19 cellular contexts compared by ENCODE assay signal in genomic region chr12:114186241-114187002, GRCh38.
DNase-seq lines count a peak whose midpoint lies in the region; ATAC-seq and TF ChIP-seq lines count a peak whose summit lies in the region.
"Had no signal": no experiment of that assay in that cellular context is flagged by ENCODE, and none has a peak within 500 bp of the region (broad histone marks: within the 10 kb centered on the region; RNA-seq: fewer than 3 reads in every experiment).

No MANE protein-coding gene starts in this region.

- no peak for TF ChIP-seq EP300 in suprapubic skin (IDR thresholded peaks at IDR 0.05)

- TF ChIP-seq CTCF in left ventricle myocardium inferior (IDR thresholded peaks at IDR 0.05; ENCODE audit: borderline replicate concordance) (no peak), heart left ventricle (IDR thresholded peaks at IDR 0.05) (no peak), suprapubic skin (IDR thresholded peaks at IDR 0.05) (no peak), Calu3 (IDR thresholded peaks at IDR 0.05; ENCODE audit: unreplicated experiment) (no peak)

- ATAC-seq in Right ventricle myocardium superior (ENCODE audit: poor library complexity) = peak; percentile 43
- peak; percentile 32 to 88 (median 55) for ATAC-seq in heart left ventricle
- ATAC-seq: activated CD4-positive, CD25-positive, alpha-beta regulatory T cell treated with anti-CD3 and anti-CD28 coated beads, Interleukin-2, amount 50 U/mL, for 24 hours; gastroesophageal sphincter; left lobe of liver; stimulated activated memory B cell treated with anti-CD40 and anti-IgM and Interleukin-4, amounts not matched to agents 10 μg/mL and 1 μg/mL and 100 μg/mL, for 72 hours had no signal

- H3K27ac ChIP-seq in left ventricle myocardium inferior (replicated peaks) = no peak overlapping the region
- no peak overlapping the region for H3K27ac ChIP-seq in heart left ventricle
- H3K27ac ChIP-seq in suprapubic skin = no peak overlapping the region
- H3K27ac ChIP-seq in CD4-positive, alpha-beta memory T cell (ENCODE audit: low read depth, low read length) = no peak overlapping the region
- H3K27ac ChIP-seq: gastroesophageal sphincter, parathyroid adenoma, spleen had no signal

- no peaks in the 10 kb centered on the region for H3K36me3 Mint-ChIP-seq in CD4-positive, alpha-beta memory T cell
- H3K36me3 Mint-ChIP-seq in Calu3 (ENCODE audit: insufficient read depth, unreplicated experiment) = no peaks in the 10 kb centered on the region
- H3K36me3 Mint-ChIP-seq: stimulated activated memory B cell treated with anti-CD40 and anti-IgM and Interleukin-4, amounts not matched to agents 10 μg/mL and 1 μg/mL and 100 μg/mL, for 72 hours; type B pancreatic cell had no signal

- CTCF ChIA-PET in CD4-positive, alpha-beta memory T cell (lab: Charles Lee; ENCODE audit: partially characterized antibody) = no interaction called here
- CTCF ChIA-PET in Calu3 (lab: Charles Lee) = no interaction called here

- H3K4me3 ChIP-seq in left ventricle myocardium inferior (no peak overlapping the region), heart left ventricle (no peak overlapping the region), suprapubic skin (no peak overlapping the region)
- no peak overlapping the region for H3K4me3 ChIP-seq in CD4-positive, alpha-beta memory T cell (ENCODE audit: low read length in 2 of 2)
- H3K4me3 ChIP-seq: gastroesophageal sphincter, spleen had no signal

- no TSS peak for BruUV-seq in Calu3 (replicated peaks; lab: Mats Ljungman, UMichigan)

- no peak for TF ChIP-seq POLR2A in heart left ventricle (IDR thresholded peaks at IDR 0.05)
- TF ChIP-seq POLR2A in suprapubic skin (IDR thresholded peaks at IDR 0.05) = no peak

- H3K27me3 ChIP-seq in left ventricle myocardium inferior (ENCODE audit: low read depth) = peaks cover 5% of the 10 kb centered on the region
- peaks cover 0 to 10% (median 0%) of the 10 kb centered on the region in 9 donors for H3K27me3 ChIP-seq in heart left ventricle
- peaks cover 33% of the 10 kb centered on the region for H3K27me3 ChIP-seq in suprapubic skin
- H3K27me3 ChIP-seq in CD4-positive, alpha-beta memory T cell (ENCODE audit: insufficient read depth, low read length) = no peaks in the 10 kb centered on the region

- peaks cover 1 to 10% (median 6%) of the 10 kb centered on the region in 8 donors for H3K9me3 Mint-ChIP-seq in CD4-positive, alpha-beta memory T cell
- no peaks in the 10 kb centered on the region for H3K9me3 Mint-ChIP-seq in Calu3 (ENCODE audit: low read depth, unreplicated experiment)
- H3K9me3 Mint-ChIP-seq: type B pancreatic cell had no signal

- DNase-seq in Right ventricle myocardium superior (no peak), left ventricle myocardium inferior (no peak), heart left ventricle (no peak), left kidney (ENCODE audit: low read depth, low spot score) (peak; percentile 16), hepatic stellate cell (ENCODE audit: low spot score) (no peak), suprapubic skin (ENCODE audit: low spot score in 2 of 2) (no peak), Calu3 (no peak)
- no peak for DNase-seq in CD4-positive, alpha-beta memory T cell
- DNase-seq: cortex of kidney, DMS79 treated with DMSO at 0.1 percent for 48 hours, NCI-H1048, spleen, T-helper 2 cell had no signal

- peaks cover 1 to 7% of the 10 kb centered on the region in 2 donors for H3K27me3 Mint-ChIP-seq in CD4-positive, alpha-beta memory T cell
- H3K27me3 Mint-ChIP-seq in Calu3 (ENCODE audit: unreplicated experiment) = no peaks in the 10 kb centered on the region
- H3K27me3 Mint-ChIP-seq: stimulated activated memory B cell treated with anti-CD40 and anti-IgM and Interleukin-4, amounts not matched to agents 10 μg/mL and 1 μg/mL and 100 μg/mL, for 72 hours had no signal

- 27 to 34% (median 28%) methylated on average over 16 to 17 of the region's 17 CpGs for WGBS in heart left ventricle, 4 donors
- 39% methylated on average over 17 of the region's 17 CpGs for WGBS in suprapubic skin

- no peak overlapping the region for H3K27ac Mint-ChIP-seq in CD4-positive, alpha-beta memory T cell
- H3K27ac Mint-ChIP-seq in Calu3 (ENCODE audit: unreplicated experiment) = no peak overlapping the region
- H3K27ac Mint-ChIP-seq: stimulated activated memory B cell treated with anti-CD40 and anti-IgM and Interleukin-4, amounts not matched to agents 10 μg/mL and 1 μg/mL and 100 μg/mL, for 72 hours; type B pancreatic cell had no signal

- POLR2A ChIA-PET in CD4-positive, alpha-beta memory T cell (lab: Charles Lee; ENCODE audit: partially characterized antibody) = no interaction called here

- intact Hi-C loops in Right ventricle myocardium superior (cut with DNase I) = no loop called here
- intact Hi-C loops in left ventricle myocardium inferior (cut with micrococcal nuclease) = no loop called here
- intact Hi-C loops in heart left ventricle (cut with DNase I) = no loop called here
- intact Hi-C loops in CD4-positive, alpha-beta memory T cell (cut with micrococcal nuclease) = no loop called here
- intact Hi-C loops in Calu3 (cut with micrococcal nuclease; ENCODE audit: unreplicated experiment) = no loop called here

- no peaks in the 10 kb centered on the region for H3K4me1 Mint-ChIP-seq in CD4-positive, alpha-beta memory T cell
- H3K4me1 Mint-ChIP-seq in Calu3 (ENCODE audit: low read depth, unreplicated experiment) = no peaks in the 10 kb centered on the region
- H3K4me1 Mint-ChIP-seq: stimulated activated memory B cell treated with anti-CD40 and anti-IgM and Interleukin-4, amounts not matched to agents 10 μg/mL and 1 μg/mL and 100 μg/mL, for 72 hours had no signal

- H3K4me1 ChIP-seq in left ventricle myocardium inferior (peaks cover 29% of the 10 kb centered on the region), heart left ventricle (peaks cover 0 to 23% (median 0%) of the 10 kb centered on the region in 12 donors), suprapubic skin (no peaks in the 10 kb centered on the region)
- H3K4me1 ChIP-seq in CD4-positive, alpha-beta memory T cell (ENCODE audit: insufficient read depth, low read length) = no peaks in the 10 kb centered on the region
- H3K4me1 ChIP-seq: gastroesophageal sphincter, parathyroid adenoma, spleen had no signal

- H3K9me3 ChIP-seq in left ventricle myocardium inferior (replicated peaks) (peaks cover 7% of the 10 kb centered on the region), heart left ventricle (peaks cover 0 to 5% (median 0%) of the 10 kb centered on the region in 12 donors), suprapubic skin (no peaks in the 10 kb centered on the region)
- no peaks in the 10 kb centered on the region for H3K9me3 ChIP-seq in CD4-positive, alpha-beta memory T cell (ENCODE audit: control insufficient read depth in 1 of 2, low read length in 2 of 2)

- no peak overlapping the region for H3K4me3 Mint-ChIP-seq in CD4-positive, alpha-beta memory T cell
- no peak overlapping the region for H3K4me3 Mint-ChIP-seq in Calu3 (ENCODE audit: low read depth, unreplicated experiment)
- H3K4me3 Mint-ChIP-seq: stimulated activated memory B cell treated with anti-CD40 and anti-IgM and Interleukin-4, amounts not matched to agents 10 μg/mL and 1 μg/mL and 100 μg/mL, for 72 hours; type B pancreatic cell had no signal

- H3K36me3 ChIP-seq in left ventricle myocardium inferior (no peaks in the 10 kb centered on the region), heart left ventricle (no peaks in the 10 kb centered on the region), suprapubic skin (no peaks in the 10 kb centered on the region)
- no peaks in the 10 kb centered on the region for H3K36me3 ChIP-seq in CD4-positive, alpha-beta memory T cell (ENCODE audit: insufficient read depth, low read length)
- H3K36me3 ChIP-seq: gastroesophageal sphincter, spleen had no signal
